1 cellular context compared by ENCODE assay signal in the genomic region with DNA sequence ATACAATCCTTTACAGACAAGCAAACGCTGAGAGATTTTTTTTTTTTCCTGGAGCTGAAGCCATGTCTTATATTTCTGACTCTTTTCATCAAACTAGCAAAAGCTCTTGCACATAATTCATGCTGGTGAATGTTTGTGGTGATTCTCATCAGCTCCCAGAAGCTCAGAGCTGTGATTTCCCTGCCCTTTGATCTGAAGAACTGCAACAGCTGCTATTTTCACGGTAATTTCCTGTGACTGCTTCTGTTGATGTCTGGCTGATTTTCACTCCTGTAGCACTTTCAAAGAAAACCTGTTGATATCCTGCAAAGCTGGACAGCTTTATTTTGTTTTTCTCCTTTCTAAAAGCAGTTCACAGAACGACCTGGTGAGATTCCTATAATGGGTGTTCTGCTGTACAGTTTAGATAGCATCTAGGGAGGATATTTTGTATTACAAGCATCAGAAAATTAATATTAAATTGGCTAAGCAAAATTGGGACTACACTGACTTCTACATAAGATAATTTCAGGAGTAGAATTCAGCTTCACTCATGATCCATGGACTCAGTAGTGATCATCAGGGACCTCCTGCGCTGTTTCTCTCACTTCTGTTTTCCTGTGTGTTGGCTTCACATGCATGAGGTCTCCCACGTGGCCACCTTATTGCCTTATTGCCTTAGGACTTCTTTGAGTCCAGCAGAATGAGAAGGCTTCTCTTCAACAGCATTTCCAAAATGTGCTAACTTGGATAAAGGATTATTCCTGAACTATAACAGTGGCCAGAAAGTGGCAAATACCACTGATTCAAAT.
TF ChIP-seq lines count a peak whose summit lies in the region.

No MANE protein-coding gene starts in this region.

TF ChIP-seq in GM12878, 131 proteins besides CTCF, POLR2A, EP300 and RAD21 (continued from another document):
- TF ChIP-seq, protein P1, sequence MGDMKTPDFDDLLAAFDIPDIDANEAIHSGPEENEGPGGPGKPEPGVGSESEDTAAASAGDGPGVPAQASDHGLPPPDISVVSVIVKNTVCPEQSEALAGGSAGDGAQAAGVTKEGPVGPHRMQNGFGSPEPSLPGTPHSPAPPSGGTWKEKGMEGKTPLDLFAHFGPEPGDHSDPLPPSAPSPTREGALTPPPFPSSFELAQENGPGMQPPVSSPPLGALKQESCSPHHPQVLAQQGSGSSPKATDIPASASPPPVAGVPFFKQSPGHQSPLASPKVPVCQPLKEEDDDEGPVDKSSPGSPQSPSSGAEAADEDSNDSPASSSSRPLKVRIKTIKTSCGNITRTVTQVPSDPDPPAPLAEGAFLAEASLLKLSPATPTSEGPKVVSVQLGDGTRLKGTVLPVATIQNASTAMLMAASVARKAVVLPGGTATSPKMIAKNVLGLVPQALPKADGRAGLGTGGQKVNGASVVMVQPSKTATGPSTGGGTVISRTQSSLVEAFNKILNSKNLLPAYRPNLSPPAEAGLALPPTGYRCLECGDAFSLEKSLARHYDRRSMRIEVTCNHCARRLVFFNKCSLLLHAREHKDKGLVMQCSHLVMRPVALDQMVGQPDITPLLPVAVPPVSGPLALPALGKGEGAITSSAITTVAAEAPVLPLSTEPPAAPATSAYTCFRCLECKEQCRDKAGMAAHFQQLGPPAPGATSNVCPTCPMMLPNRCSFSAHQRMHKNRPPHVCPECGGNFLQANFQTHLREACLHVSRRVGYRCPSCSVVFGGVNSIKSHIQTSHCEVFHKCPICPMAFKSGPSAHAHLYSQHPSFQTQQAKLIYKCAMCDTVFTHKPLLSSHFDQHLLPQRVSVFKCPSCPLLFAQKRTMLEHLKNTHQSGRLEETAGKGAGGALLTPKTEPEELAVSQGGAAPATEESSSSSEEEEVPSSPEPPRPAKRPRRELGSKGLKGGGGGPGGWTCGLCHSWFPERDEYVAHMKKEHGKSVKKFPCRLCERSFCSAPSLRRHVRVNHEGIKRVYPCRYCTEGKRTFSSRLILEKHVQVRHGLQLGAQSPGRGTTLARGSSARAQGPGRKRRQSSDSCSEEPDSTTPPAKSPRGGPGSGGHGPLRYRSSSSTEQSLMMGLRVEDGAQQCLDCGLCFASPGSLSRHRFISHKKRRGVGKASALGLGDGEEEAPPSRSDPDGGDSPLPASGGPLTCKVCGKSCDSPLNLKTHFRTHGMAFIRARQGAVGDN (IDR thresholded peaks at IDR 0.05): 0 out of 2 replicates have a peak, but pooled peaks have one; percentile 39
- TF ChIP-seq SPI1 (IDR thresholded peaks at IDR 0.05; ENCODE audit: borderline replicate concordance, insufficient read depth, low read depth, low read length): peak; percentile 18; the same call in 1 of the 2 replicates
